ENCODE assay signal across 22 cellular contexts in genomic region chr12:121331268-121331667, GRCh38. TPM values are rescaled to one million over a fixed set of nuclear protein-coding genes. Genes with fewer than 3 reads are reported as not detected.
DNase-seq lines count a peak whose midpoint lies in the region; ATAC-seq, FAIRE-seq and TF ChIP-seq lines count a peak whose summit lies in the region.
"Had no signal": no experiment of that assay in that cellular context is flagged by ENCODE, and none has a peak within 500 bp of the region (broad histone marks: within the 10 kb centered on the region; RNA-seq: fewer than 3 reads in every experiment).

No MANE protein-coding gene starts in this region.

- H3K9me3 ChIP-seq in small intestine (ENCODE audit: control insufficient read depth, low read depth), result no peaks in the 10 kb centered on the region
- H3K9me3 ChIP-seq: HAP-1 had no signal

- H3K36me3 ChIP-seq in small intestine (ENCODE audit: control insufficient read depth in 2 of 2, insufficient read depth in 2 of 2, low read length in 2 of 2), result peaks cover 18 to 24% of the 10 kb centered on the region in 2 donors

- H3K27ac ChIP-seq in VCaP, result peak overlapping the region; percentile 3; the same call in 1 of the 2 replicates
- no peak overlapping the region for H3K27ac ChIP-seq in small intestine (ENCODE audit: low read depth in 1 of 2, low read length in 1 of 2)
- H3K27ac ChIP-seq: PC-9 had no signal

- 44 to 70% (median 57%) methylated on average over 7 of the region's 7 CpGs for WGBS in small intestine, 3 donors

- FAIRE-seq in small intestine (lab: Jason Lieb, UNC), result no peak
- FAIRE-seq: G401.6 had no signal

- H3K27me3 ChIP-seq in small intestine (ENCODE audit: control insufficient read depth in 2 of 2, insufficient read depth in 2 of 2, low read length in 2 of 2), result no peaks in the 10 kb centered on the region

- no peak for TF ChIP-seq CTCF in VCaP (conservative IDR thresholded peaks at IDR 0.05)

- H3K4me1 ChIP-seq in small intestine (ENCODE audit: control insufficient read depth in 2 of 2, insufficient read depth in 1 of 2, low read depth in 1 of 2, low read length in 1 of 2), result no peaks in the 10 kb centered on the region
- H3K4me1 ChIP-seq: HAP-1 had no signal

- ATAC-seq in HG03175 (IDR thresholded peaks at IDR 0.05; ENCODE audit: unreplicated experiment), result no peak

- DNase-seq in NCI-H1417 (lab: John Stamatoyannopoulos, UW) (peak in 2 of 3 experiments; percentile 36 to 63), NCI-H1417 treated with DMSO at 0.1 percent for 48 hours (lab: John Stamatoyannopoulos, UW) (no peak), hepatic stellate cell (ENCODE audit: low spot score) (peak; percentile 8), small intestine (peak; percentile 51), mesenteric fat pad (ENCODE audit: low spot score) (no peak)
- no peak for DNase-seq in stimulated activated CD4-positive, alpha-beta T cell treated with anti-CD3 and anti-CD28 coated beads, Interleukin-2, amount 100 ng/mL, for 48 hours
- DNase-seq: 8988T; Calu3; CD4-positive, alpha-beta memory T cell; DMS79 treated with DMSO at 0.1 percent for 48 hours; IMR-90; Karpas-422; MM.1S; NCI-H1092 treated with DMSO at 0.1 percent for 48 hours; NCI-H187; NCI-H510A; NCI-H82; PC-9 had no signal

- no peak overlapping the region for H3K4me3 ChIP-seq in small intestine (ENCODE audit: low read depth in 1 of 2, low read length in 2 of 2)
- H3K4me3 ChIP-seq: HAP-1, PC-9 had no signal

RNA-seq across cellular contexts. Expression of gene ANAPC5, which starts 20.9 kb away (rescaled TPM):
- 10 to 100 TPM; 65.4 to 90.6 (median 68.2) TPM for polyA plus RNA-seq in small intestine
- 80.9 TPM for total RNA-seq in mesenteric fat pad

RNA-seq across cellular contexts. Expression of gene CAMKK2, which starts 34.8 kb away (rescaled TPM):
- polyA plus RNA-seq in small intestine, result 10 to 100 TPM; 25.4 to 44.5 (median 34.5) TPM
- total RNA-seq in mesenteric fat pad, result 50.5 TPM

Comparison
In these comparisons a context has a peak if more than half of its experiments do, and no peak if none do; other contexts are left out.
1. DNase-seq: peak in NCI-H1417 (2 of 3), hepatic stellate cell (single experiment) and small intestine (single experiment); none in NCI-H1417 treated with DMSO at 0.1 percent for 48 hours (single experiment), mesenteric fat pad (single experiment) and stimulated activated CD4-positive, alpha-beta T cell treated with anti-CD3 and anti-CD28 coated beads, Interleukin-2, amount 100 ng/mL, for 48 hours (0 of 2).